ENCODE assay signal across 8 cellular contexts in genomic region chr20:48374041-48374907, GRCh38.
DNase-seq lines count a peak whose midpoint lies in the region; ATAC-seq, FAIRE-seq and TF ChIP-seq lines count a peak whose summit lies in the region.
"Not testable (repeated sequence)": the region's sequence is repeated elsewhere in the genome, so short reads cannot be mapped to it uniquely, and the experiment has no call there.

No MANE protein-coding gene starts in this region.

- 0 out of 3 replicates have a peak, but pooled peaks have one; percentile 29 for ATAC-seq in DND-41 (ENCODE audit: insufficient read depth, low read depth)
- ATAC-seq in foreskin keratinocyte: not testable (repeated sequence)

- not testable (repeated sequence) for H2AFZ ChIP-seq in DND-41 (ENCODE audit: low read depth, low read length); OCI-LY3 (ENCODE audit: low read depth, low read length)
- H2AFZ ChIP-seq in astrocyte (ENCODE audit: low read depth, low read length) (peak overlapping the region; percentile 75), neural progenitor cell (replicated peaks) (peak overlapping the region; percentile 50)

- not testable (repeated sequence) for H3K27ac ChIP-seq in DND-41 (ENCODE audit: low read length); OCI-LY3 (ENCODE audit: low read length); astrocyte (ENCODE audit: low read depth, low read length); foreskin keratinocyte; neural progenitor cell; testis

- not testable (repeated sequence) for H3K4me3 Mint-ChIP-seq in astrocyte (ENCODE audit: unreplicated experiment)
- H3K4me3 Mint-ChIP-seq in neural progenitor cell: peak overlapping the region; percentile 71

- DNase-seq in DND-41 (peak; percentile 25), M059J (ENCODE audit: low read depth) (peak; percentile 83), astrocyte (ENCODE audit: low read depth) (peak; percentile 2), neural progenitor cell (ENCODE audit: low spot score) (peak; percentile 68), testis (peak; percentile 33)
- DNase-seq in foreskin keratinocyte; kidney epithelial cell (ENCODE audit: low read depth): not testable (repeated sequence)

- not testable (repeated sequence) for H3K27me3 ChIP-seq in DND-41 (ENCODE audit: insufficient read depth, low read length, poor library complexity); OCI-LY3 (ENCODE audit: low read depth, low read length); kidney epithelial cell (ENCODE audit: control insufficient read depth, insufficient read depth, low read length); neural progenitor cell; testis
- H3K27me3 ChIP-seq in astrocyte (ENCODE audit: insufficient read depth, low read length): peaks cover 20% of the 10 kb centered on the region
- H3K27me3 ChIP-seq in foreskin keratinocyte: peaks cover 33% of the 10 kb centered on the region

- not testable (repeated sequence) for H3K4me3 ChIP-seq in DND-41 (ENCODE audit: low read depth in 1 of 2, low read length in 2 of 2); OCI-LY3 (ENCODE audit: low read length); astrocyte (ENCODE audit: insufficient read depth, low read depth, low read length); kidney epithelial cell (ENCODE audit: low read depth, low read length); testis
- H3K4me3 ChIP-seq in neural progenitor cell: peak overlapping the region; percentile 19

- TF ChIP-seq CTCF in DND-41 (IDR thresholded peaks at IDR 0.05; ENCODE audit: borderline replicate concordance, extremely low read depth, low read length, poor library complexity, severe bottlenecking) (peak; percentile 42), OCI-LY3 (IDR thresholded peaks at IDR 0.05; ENCODE audit: low read depth, low read length) (peak; percentile 48), foreskin keratinocyte (conservative IDR thresholded peaks at IDR 0.05) (peak; percentile 31), kidney epithelial cell (IDR thresholded peaks at IDR 0.05; ENCODE audit: insufficient read depth, low read length, poor library complexity, severe bottlenecking) (peak; percentile 29), neural progenitor cell (IDR thresholded peaks at IDR 0.05) (peak; percentile 46)
- not testable (repeated sequence) for TF ChIP-seq CTCF in astrocyte (IDR thresholded peaks at IDR 0.05; ENCODE audit: insufficient read depth, low read depth, low read length); testis (IDR thresholded peaks at IDR 0.05)

- not testable (repeated sequence) for H3K4me2 ChIP-seq in DND-41 (ENCODE audit: insufficient read depth, low read length); OCI-LY3 (ENCODE audit: low read length)
- peak overlapping the region; percentile 61 for H3K4me2 ChIP-seq in astrocyte (ENCODE audit: low read length)
- peak overlapping the region; percentile 63 for H3K4me2 ChIP-seq in neural progenitor cell

- TF ChIP-seq POLR2A in testis (IDR thresholded peaks at IDR 0.05): not testable (repeated sequence)

- FAIRE-seq in astrocyte (lab: Jason Lieb, UNC): not testable (repeated sequence)

- not testable (repeated sequence) for H3K27ac Mint-ChIP-seq in astrocyte (ENCODE audit: unreplicated experiment)
- peak overlapping the region; percentile 78 for H3K27ac Mint-ChIP-seq in neural progenitor cell

- not testable (repeated sequence) for H4K20me1 ChIP-seq in DND-41 (ENCODE audit: insufficient read depth, low read length); OCI-LY3 (ENCODE audit: insufficient read depth, low read length); astrocyte (ENCODE audit: insufficient read depth, low read length)
- H4K20me1 ChIP-seq in neural progenitor cell (ENCODE audit: low read depth): peaks cover 11% of the 10 kb centered on the region

- H3K36me3 Mint-ChIP-seq in astrocyte (ENCODE audit: low read depth, unreplicated experiment); neural progenitor cell: not testable (repeated sequence)

- 39 to 44% methylated on average over 22 to 26 of the region's 26 CpGs for WGBS in testis, 2 donors

- H3K4me1 ChIP-seq in DND-41 (ENCODE audit: insufficient read depth, low read length) (peaks cover 18% of the 10 kb centered on the region), neural progenitor cell (peaks cover 58% of the 10 kb centered on the region)
- H3K4me1 ChIP-seq in OCI-LY3 (ENCODE audit: low read length); astrocyte (ENCODE audit: insufficient read depth, low read length); foreskin keratinocyte; testis: not testable (repeated sequence)

- H3K9me3 Mint-ChIP-seq in astrocyte (ENCODE audit: unreplicated experiment); neural progenitor cell: not testable (repeated sequence)

- H3K36me3 ChIP-seq in DND-41 (ENCODE audit: insufficient read depth, low read length); astrocyte (ENCODE audit: insufficient read depth, low read length); kidney epithelial cell (ENCODE audit: control insufficient read depth, insufficient read depth, low read length); neural progenitor cell; testis (ENCODE audit: low read depth, missing control alignments): not testable (repeated sequence)
- H3K36me3 ChIP-seq in OCI-LY3 (replicated peaks; ENCODE audit: low read depth, low read length): peaks cover 15% of the 10 kb centered on the region

- intact Hi-C loops in testis (cut with DNase I; ENCODE audit: low total_unique reads): not testable (repeated sequence)

- not testable (repeated sequence) for H3K9ac ChIP-seq in DND-41 (ENCODE audit: low read depth, low read length); OCI-LY3 (ENCODE audit: low read length); astrocyte (ENCODE audit: low read length); neural progenitor cell

- H3K27me3 Mint-ChIP-seq in astrocyte (ENCODE audit: low read depth, unreplicated experiment) (peaks cover 22% of the 10 kb centered on the region), neural progenitor cell (ENCODE audit: insufficient read depth, low read depth) (peaks cover 24% of the 10 kb centered on the region)

- not testable (repeated sequence) for H3K4me1 Mint-ChIP-seq in astrocyte (ENCODE audit: low read depth, unreplicated experiment)
- H3K4me1 Mint-ChIP-seq in neural progenitor cell: peaks cover 76% of the 10 kb centered on the region

- H3K9me3 ChIP-seq in DND-41 (ENCODE audit: insufficient read depth, low read length, severe bottlenecking); OCI-LY3 (ENCODE audit: insufficient read depth, low read length); astrocyte (ENCODE audit: insufficient read depth, low read depth, low read length); neural progenitor cell (ENCODE audit: low read depth); testis: not testable (repeated sequence)

- not testable (repeated sequence) for H3K79me2 ChIP-seq in DND-41 (ENCODE audit: insufficient read depth, low read length); OCI-LY3 (ENCODE audit: low read length); astrocyte (ENCODE audit: insufficient read depth, low read length); neural progenitor cell (ENCODE audit: low read depth)

- peaks cover 20% of the 10 kb centered on the region for H3F3A ChIP-seq in neural progenitor cell (ENCODE audit: low read depth)
